ENCODE assay signal across 11 cellular contexts in the genomic region with DNA sequence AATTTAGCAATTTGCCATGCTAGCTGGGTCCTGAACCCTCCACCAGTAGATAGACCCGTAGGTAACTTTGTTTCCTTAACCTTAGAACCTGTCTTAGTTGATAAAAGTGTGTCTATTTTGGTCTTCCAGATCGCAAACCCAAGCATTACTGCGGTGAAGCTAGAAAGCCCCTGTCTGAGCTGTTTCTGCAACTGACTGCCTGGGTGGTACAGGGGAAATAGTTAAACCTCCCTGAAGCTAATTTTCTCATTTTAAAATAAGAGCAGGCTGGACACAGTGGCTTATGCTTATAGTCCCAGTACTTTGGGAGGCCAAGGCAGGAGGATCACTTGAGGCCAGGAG.
A peak's percentile ranks its signal among the peaks of the same experiment; 100 is the strongest.
DNase-seq lines count a peak whose midpoint lies in the region; ATAC-seq and TF ChIP-seq lines count a peak whose summit lies in the region.
"Had no signal": no experiment of that assay in that cellular context is flagged by ENCODE, and none has a peak within 500 bp of the region (broad histone marks: within the 10 kb centered on the region; RNA-seq: fewer than 3 reads in every experiment).

No MANE protein-coding gene starts in this region.

- no peaks in the 10 kb centered on the region for H3K27me3 ChIP-seq in spleen (replicated peaks in 1 of 7)
- H3K27me3 ChIP-seq in tibial nerve, result no peaks in the 10 kb centered on the region
- peaks cover 8% of the 10 kb centered on the region for H3K27me3 ChIP-seq in SJCRH30
- H3K27me3 ChIP-seq in H7 (ENCODE audit: control insufficient read depth, insufficient read depth, low read length), result no peaks in the 10 kb centered on the region

- WGBS in spleen, 5 donors, result 29 to 59% (median 54%) methylated on average over 3 of the region's 3 CpGs
- 79% methylated on average over 3 of the region's 3 CpGs for WGBS in tibial nerve, 2 donors

- DNase-seq in spleen, result no peak
- no peak for DNase-seq in AML-193 (lab: John Stamatoyannopoulos, UW)
- no peak for DNase-seq in tibial nerve (ENCODE audit: low spot score in 2 of 2)
- no peak for DNase-seq in SJCRH30
- no peak for DNase-seq in H7
- DNase-seq: DMS 273 treated with DMSO at 0.1 percent for 48 hours, GOT3, NCI-H526 treated with DMSO at 0.1 percent for 48 hours had no signal

- H3K4me3 ChIP-seq in spleen (peak overlapping the region in 1 of 8 donors; percentile 58), tibial nerve (no peak overlapping the region), SJCRH30 (no peak overlapping the region), H7 (ENCODE audit: insufficient read depth, low read depth, low read length) (no peak overlapping the region)

- intact Hi-C loops in spleen (cut with DNase I; ENCODE audit: low total_unique reads), result no loop called here

- H3K4me1 ChIP-seq in spleen (peaks cover 6 to 91% (median 33%) of the 10 kb centered on the region in 6 donors), tibial nerve (peaks cover 0 to 57% (median 15%) of the 10 kb centered on the region in 4 donors), SJCRH30 (no peaks in the 10 kb centered on the region)

- no peak for TF ChIP-seq POLR2A in spleen (IDR thresholded peaks at IDR 0.05)
- TF ChIP-seq POLR2A in tibial nerve (IDR thresholded peaks at IDR 0.05), result no peak

- no peak for TF ChIP-seq CTCF in spleen (IDR thresholded peaks at IDR 0.05 in 8 of 11, conservative IDR thresholded peaks at IDR 0.05 in 3 of 11)
- no peak for TF ChIP-seq CTCF in tibial nerve (IDR thresholded peaks at IDR 0.05)

- peak overlapping the region in 7 of 8 donors; percentile 16 to 93 (median 77) for H3K27ac ChIP-seq in spleen
- peak overlapping the region in 1 of 4 donors; percentile 23 for H3K27ac ChIP-seq in tibial nerve
- no peak overlapping the region for H3K27ac ChIP-seq in SJCRH30

- no peak for TF ChIP-seq EP300 in tibial nerve (IDR thresholded peaks at IDR 0.05)

- H3K36me3 ChIP-seq in spleen (no peaks in the 10 kb centered on the region), tibial nerve (no peaks in the 10 kb centered on the region), SJCRH30 (no peaks in the 10 kb centered on the region), H7 (replicated peaks; ENCODE audit: control insufficient read depth, insufficient read depth, low read length) (no peaks in the 10 kb centered on the region)

- H3K9me3 ChIP-seq in spleen, result no peaks in the 10 kb centered on the region
- H3K9me3 ChIP-seq in tibial nerve, result no peaks in the 10 kb centered on the region
- no peaks in the 10 kb centered on the region for H3K9me3 ChIP-seq in SJCRH30 (replicated peaks)

- ATAC-seq in GM18909 (IDR thresholded peaks at IDR 0.05; ENCODE audit: poor library complexity, unreplicated experiment), result peak; percentile 75
- peak; percentile 73 for ATAC-seq in HG02588 (IDR thresholded peaks at IDR 0.05; ENCODE audit: unreplicated experiment)
- peak; percentile 57 for ATAC-seq in HG03521 (IDR thresholded peaks at IDR 0.05; ENCODE audit: unreplicated experiment)
